In the genomic region with DNA sequence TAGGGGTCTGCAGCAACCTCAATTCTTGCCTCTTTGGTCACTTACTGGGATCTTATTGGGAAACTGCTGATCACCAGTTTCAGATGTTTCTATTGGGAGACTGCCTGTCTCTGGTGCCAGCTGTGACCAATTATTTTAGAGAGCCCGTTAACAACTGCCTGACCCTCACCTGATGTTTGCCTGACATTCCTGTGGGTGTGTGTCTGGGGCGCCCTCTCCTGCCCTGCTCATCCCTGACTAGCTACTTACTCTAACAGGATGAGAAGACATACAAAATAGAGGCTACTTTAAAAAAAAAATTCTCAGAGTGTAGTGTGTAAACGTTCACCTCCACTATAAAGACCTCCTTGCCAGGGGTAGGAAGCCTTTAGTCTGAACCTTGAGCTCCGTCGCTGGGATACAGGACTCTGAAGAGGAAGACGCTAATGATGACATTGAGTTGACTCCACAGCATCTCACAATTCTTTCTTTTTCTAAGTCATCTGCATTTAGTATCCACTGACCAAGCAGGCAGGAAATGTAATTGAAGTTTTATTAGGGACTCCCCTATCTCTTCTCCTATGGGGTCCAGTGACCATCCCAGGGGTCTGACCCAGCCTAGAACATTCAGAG, we compare ENCODE assay signal across 9 cellular contexts. TPM values are rescaled to one million over a fixed set of nuclear protein-coding genes. Genes with fewer than 3 reads are reported as not detected.
DNase-seq lines count a peak whose midpoint lies in the region; ATAC-seq, FAIRE-seq and TF ChIP-seq lines count a peak whose summit lies in the region.
"Had no signal": no experiment of that assay in that cellular context is flagged by ENCODE, and none has a peak within 500 bp of the region (broad histone marks: within the 10 kb centered on the region; RNA-seq: fewer than 3 reads in every experiment).

No MANE protein-coding gene starts in this region.

- H3K27me3 Mint-ChIP-seq in astrocyte (ENCODE audit: low read depth, unreplicated experiment), result peaks cover under 1% of the 10 kb centered on the region
- H3K27me3 Mint-ChIP-seq in natural killer cell treated with Interleukin-12 subunit alpha and Interleukin-12 subunit beta and Interleukin-15 and Interleukin-18, amount 100 ng/mL, for 72 hours, result no peaks in the 10 kb centered on the region

- no peak overlapping the region for H2AFZ ChIP-seq in astrocyte (ENCODE audit: low read depth, low read length)

- no peak for TF ChIP-seq CTCF in astrocyte (IDR thresholded peaks at IDR 0.05; ENCODE audit: insufficient read depth, low read depth, low read length)

- peaks cover 74% of the 10 kb centered on the region for H3K4me1 ChIP-seq in BLaER1
- peaks cover 14% of the 10 kb centered on the region for H3K4me1 ChIP-seq in astrocyte (ENCODE audit: insufficient read depth, low read length)

- H3K36me3 Mint-ChIP-seq in astrocyte (ENCODE audit: low read depth, unreplicated experiment), result no peaks in the 10 kb centered on the region
- H3K36me3 Mint-ChIP-seq in natural killer cell treated with Interleukin-12 subunit alpha and Interleukin-12 subunit beta and Interleukin-15 and Interleukin-18, amount 100 ng/mL, for 72 hours, result no peaks in the 10 kb centered on the region

- H3K4me3 ChIP-seq in BLaER1 (peak overlapping the region; percentile 47; the same call in 1 of the 2 replicates), astrocyte (ENCODE audit: insufficient read depth, low read depth, low read length) (no peak overlapping the region)

- H3K36me3 ChIP-seq in BLaER1 (no peaks in the 10 kb centered on the region), astrocyte (ENCODE audit: insufficient read depth, low read length) (no peaks in the 10 kb centered on the region)

- peak; percentile 25; the same call in 1 of the 2 replicates for TF ChIP-seq RAD21 in Ishikawa (IDR thresholded peaks at IDR 0.05; ENCODE audit: low read depth)

- H3K27ac ChIP-seq in BLaER1, result peak overlapping the region; percentile 77
- no peak overlapping the region for H3K27ac ChIP-seq in astrocyte (ENCODE audit: low read depth, low read length)
- no peak overlapping the region for H3K27ac ChIP-seq in caudate nucleus (ENCODE audit: low read depth, low read length)

- TF ChIP-seq EP300 in Ishikawa (IDR thresholded peaks at IDR 0.05; ENCODE audit: borderline replicate concordance), result no peak

- peaks cover 29% of the 10 kb centered on the region for H3K4me1 Mint-ChIP-seq in astrocyte (ENCODE audit: low read depth, unreplicated experiment)
- H3K4me1 Mint-ChIP-seq in natural killer cell treated with Interleukin-12 subunit alpha and Interleukin-12 subunit beta and Interleukin-15 and Interleukin-18, amount 100 ng/mL, for 72 hours (ENCODE audit: low read depth in 2 of 2), result peaks cover 48 to 61% of the 10 kb centered on the region in 2 donors

- no peak overlapping the region for H3K4me3 Mint-ChIP-seq in astrocyte (ENCODE audit: unreplicated experiment)
- peak overlapping the region; percentile 81 for H3K4me3 Mint-ChIP-seq in natural killer cell treated with Interleukin-12 subunit alpha and Interleukin-12 subunit beta and Interleukin-15 and Interleukin-18, amount 100 ng/mL, for 72 hours

- DNase-seq in astrocyte (ENCODE audit: low read depth) (no peak), caudate nucleus (lab: John Stamatoyannopoulos, UW) (no peak), SKM-1 treated with dmso at 0.1 percent for 144 hours (lab: John Stamatoyannopoulos, UW; ENCODE audit: unreplicated experiment) (no peak), SIG-M5 (lab: John Stamatoyannopoulos, UW) (no peak)
- DNase-seq in natural killer cell treated with Interleukin-12 subunit alpha and Interleukin-12 subunit beta and Interleukin-15 and Interleukin-18, amount 100 ng/mL, for 72 hours (ENCODE audit: low spot score), result no peak

- H3K27me3 ChIP-seq in BLaER1 (no peaks in the 10 kb centered on the region), astrocyte (ENCODE audit: insufficient read depth, low read length) (peaks cover 2% of the 10 kb centered on the region)

- no peaks in the 10 kb centered on the region for H3K79me2 ChIP-seq in astrocyte (ENCODE audit: insufficient read depth, low read length)

- peak overlapping the region; percentile 9 for H3K27ac Mint-ChIP-seq in astrocyte (ENCODE audit: unreplicated experiment)
- H3K27ac Mint-ChIP-seq in natural killer cell treated with Interleukin-12 subunit alpha and Interleukin-12 subunit beta and Interleukin-15 and Interleukin-18, amount 100 ng/mL, for 72 hours, result peak overlapping the region; percentile 89 to 98

- H3K9me3 ChIP-seq in BLaER1 (no peaks in the 10 kb centered on the region), astrocyte (ENCODE audit: insufficient read depth, low read depth, low read length) (no peaks in the 10 kb centered on the region)

- no peaks in the 10 kb centered on the region for H4K20me1 ChIP-seq in BLaER1
- H4K20me1 ChIP-seq in astrocyte (ENCODE audit: insufficient read depth, low read length), result no peaks in the 10 kb centered on the region

- FAIRE-seq in astrocyte (lab: Jason Lieb, UNC), result no peak
- FAIRE-seq: endothelial cell of umbilical vein had no signal

- peak overlapping the region; percentile 80 for H3K4me2 ChIP-seq in BLaER1
- H3K4me2 ChIP-seq in astrocyte (ENCODE audit: low read length), result no peak overlapping the region

- H3K9ac ChIP-seq in BLaER1 (peak overlapping the region; percentile 63), astrocyte (ENCODE audit: low read length) (no peak overlapping the region)

- no peak for ATAC-seq in natural killer cell treated with Interleukin-12 subunit alpha and Interleukin-12 subunit beta and Interleukin-15 and Interleukin-18, amount 100 ng/mL, for 72 hours
- ATAC-seq in HG02884 (IDR thresholded peaks at IDR 0.05; ENCODE audit: unreplicated experiment), result no peak

- H3K9me3 Mint-ChIP-seq in astrocyte (ENCODE audit: unreplicated experiment), result no peaks in the 10 kb centered on the region
- H3K9me3 Mint-ChIP-seq in natural killer cell treated with Interleukin-12 subunit alpha and Interleukin-12 subunit beta and Interleukin-15 and Interleukin-18, amount 100 ng/mL, for 72 hours, result no peaks in the 10 kb centered on the region

TF ChIP-seq in Ishikawa, 13 proteins besides CTCF, POLR2A, EP300 and RAD21:
- TF ChIP-seq FOXM1 (IDR thresholded peaks at IDR 0.05; ENCODE audit: borderline replicate concordance, low read depth), result no peak

RNA-seq across cellular contexts. Expression of a gene that starts 54.6 kb away (rescaled TPM):
- 144 and 156 TPM in 2 replicates for total RNA-seq in astrocyte
- 1 to 10 TPM; 2.9 to 7.4 TPM for total RNA-seq in natural killer cell treated with Interleukin-12 subunit alpha and Interleukin-12 subunit beta and Interleukin-15 and Interleukin-18, amount 100 ng/mL, for 72 hours

Comparison
In these comparisons a context has a peak if more than half of its experiments do, and no peak if none do; other contexts are left out.
1. RNA of a gene that starts 54.6 kb away (total RNA-seq): 144 to 156 TPM in astrocyte; 2.9 to 7.4 TPM in natural killer cell treated with Interleukin-12 subunit alpha and Interleukin-12 subunit beta and Interleukin-15 and Interleukin-18, amount 100 ng/mL, for 72 hours; every median in the first group is over 10 times any median in the second.